Comparison of ENCODE assay signal across 9 cellular contexts in genomic region chr4:98522603-98523395, GRCh38.
DNase-seq lines count a peak whose midpoint lies in the region; ATAC-seq and TF ChIP-seq lines count a peak whose summit lies in the region.
"Had no signal": no experiment of that assay in that cellular context is flagged by ENCODE, and none has a peak within 500 bp of the region (broad histone marks: within the 10 kb centered on the region; RNA-seq: fewer than 3 reads in every experiment).

No MANE protein-coding gene starts in this region.

- peak; percentile 35 for DNase-seq in activated naive CD4-positive, alpha-beta T cell treated with anti-CD3 and anti-CD28 coated beads for 36 hours
- DNase-seq in activated naive CD4-positive, alpha-beta T cell treated with Interleukin-2 at 50 U/mL for 16 hours = no peak
- DNase-seq in activated naive CD8-positive, alpha-beta T cell treated with anti-CD3 and anti-CD28 coated beads for 36 hours = no peak
- DNase-seq in glomerular visceral epithelial cell (ENCODE audit: extremely low spot score) (peak; percentile 75), superior temporal gyrus (ENCODE audit: extremely low spot score) (peak; percentile 75), esophagus muscularis mucosa (ENCODE audit: extremely low spot score) (no peak), Right ventricle myocardium superior (no peak)
- no peak for DNase-seq in stimulated activated CD4-positive, alpha-beta T cell treated with anti-CD3 and anti-CD28 coated beads, Interleukin-1b, Interleukin-23, amount 100 ng/mL, for 48 hours

- no peaks in the 10 kb centered on the region for H3K9me3 ChIP-seq in esophagus muscularis mucosa
- H3K9me3 ChIP-seq: BLaER1 treated with 17β-estradiol and CSF1 and Interleukin-3, amounts not matched to agents 10 nM and 100 nM had no signal

- CTCF ChIA-PET in activated naive CD4-positive, alpha-beta T cell treated with anti-CD3 and anti-CD28 coated beads for 36 hours (lab: Charles Lee) = interaction anchor here (1.6 kb wide), 1 partner anchor 39 kb away, joined by 4 read pairs; no protein-coding TSS in a partner anchor

- no peaks in the 10 kb centered on the region for H3K36me3 ChIP-seq in esophagus muscularis mucosa
- H3K36me3 ChIP-seq: BLaER1 treated with 17β-estradiol and CSF1 and Interleukin-3, amounts not matched to agents 10 nM and 100 nM had no signal

- H3K36me3 Mint-ChIP-seq in activated naive CD4-positive, alpha-beta T cell treated with anti-CD3 and anti-CD28 coated beads for 36 hours (ENCODE audit: low read depth) = no peaks in the 10 kb centered on the region
- peaks cover 3% of the 10 kb centered on the region for H3K36me3 Mint-ChIP-seq in activated naive CD8-positive, alpha-beta T cell treated with anti-CD3 and anti-CD28 coated beads for 36 hours

- H3K4me1 ChIP-seq in esophagus muscularis mucosa = peaks cover 9 to 38% (median 28%) of the 10 kb centered on the region in 4 donors
- H3K4me1 ChIP-seq: BLaER1 treated with 17β-estradiol and CSF1 and Interleukin-3, amounts not matched to agents 10 nM and 100 nM had no signal

- no peak overlapping the region for H3K4me3 ChIP-seq in esophagus muscularis mucosa
- H3K4me3 ChIP-seq: BLaER1 treated with 17β-estradiol and CSF1 and Interleukin-3, amounts not matched to agents 10 nM and 100 nM had no signal

- H3K27ac Mint-ChIP-seq in activated naive CD4-positive, alpha-beta T cell treated with anti-CD3 and anti-CD28 coated beads for 36 hours = peak overlapping the region; percentile 14
- H3K27ac Mint-ChIP-seq in activated naive CD8-positive, alpha-beta T cell treated with anti-CD3 and anti-CD28 coated beads for 36 hours = peak overlapping the region; percentile 69

- TF ChIP-seq EP300 in esophagus muscularis mucosa (IDR thresholded peaks at IDR 0.05) = no peak

- H3K4me1 Mint-ChIP-seq in activated naive CD4-positive, alpha-beta T cell treated with anti-CD3 and anti-CD28 coated beads for 36 hours (ENCODE audit: low read depth) = peaks cover 49% of the 10 kb centered on the region
- peaks cover 33% of the 10 kb centered on the region for H3K4me1 Mint-ChIP-seq in activated naive CD8-positive, alpha-beta T cell treated with anti-CD3 and anti-CD28 coated beads for 36 hours

- no peaks in the 10 kb centered on the region for H3K9me3 Mint-ChIP-seq in activated naive CD4-positive, alpha-beta T cell treated with anti-CD3 and anti-CD28 coated beads for 36 hours
- peaks cover 2% of the 10 kb centered on the region for H3K9me3 Mint-ChIP-seq in activated naive CD8-positive, alpha-beta T cell treated with anti-CD3 and anti-CD28 coated beads for 36 hours

- WGBS in esophagus muscularis mucosa = 39% methylated on average over 3 of the region's 3 CpGs

- TF ChIP-seq CTCF in esophagus muscularis mucosa (IDR thresholded peaks at IDR 0.05) = no peak

- intact Hi-C loops in activated naive CD4-positive, alpha-beta T cell treated with anti-CD3 and anti-CD28 coated beads for 36 hours (cut with micrococcal nuclease) = loop anchor here (1.0 kb wide), 5 partner anchors 11 to 379 kb away; partner anchors contain the start of gene STPG2
- intact Hi-C loops in esophagus muscularis mucosa (cut with DNase I) = no loop called here
- intact Hi-C loops in Right ventricle myocardium superior (cut with DNase I) = no loop called here

- ATAC-seq in Right ventricle myocardium superior (ENCODE audit: poor library complexity) = no peak

- H3K27me3 ChIP-seq in esophagus muscularis mucosa = no peaks in the 10 kb centered on the region
- H3K27me3 ChIP-seq: BLaER1 treated with 17β-estradiol and CSF1 and Interleukin-3, amounts not matched to agents 10 nM and 100 nM had no signal

- H3K27me3 Mint-ChIP-seq in activated naive CD4-positive, alpha-beta T cell treated with anti-CD3 and anti-CD28 coated beads for 36 hours (ENCODE audit: low read depth) = no peaks in the 10 kb centered on the region
- H3K27me3 Mint-ChIP-seq in activated naive CD8-positive, alpha-beta T cell treated with anti-CD3 and anti-CD28 coated beads for 36 hours = no peaks in the 10 kb centered on the region

- no peak overlapping the region for H3K4me3 Mint-ChIP-seq in activated naive CD4-positive, alpha-beta T cell treated with anti-CD3 and anti-CD28 coated beads for 36 hours
- H3K4me3 Mint-ChIP-seq in activated naive CD8-positive, alpha-beta T cell treated with anti-CD3 and anti-CD28 coated beads for 36 hours = no peak overlapping the region

- no peak for TF ChIP-seq POLR2A in esophagus muscularis mucosa (IDR thresholded peaks at IDR 0.05; ENCODE audit: low read depth)

- peak overlapping the region in 1 of 4 donors; percentile 20 for H3K27ac ChIP-seq in esophagus muscularis mucosa (replicated peaks in 1 of 4)
- H3K27ac ChIP-seq: BLaER1 treated with 17β-estradiol and CSF1 and Interleukin-3, amounts not matched to agents 10 nM and 100 nM had no signal

Comparison
In these comparisons a context has a peak if more than half of its experiments do, and no peak if none do; other contexts are left out.
1. DNase-seq: peak in activated naive CD4-positive, alpha-beta T cell treated with anti-CD3 and anti-CD28 coated beads for 36 hours (single experiment), glomerular visceral epithelial cell (single experiment) and superior temporal gyrus (single experiment); none in activated naive CD4-positive, alpha-beta T cell treated with Interleukin-2 at 50 U/mL for 16 hours (single experiment), activated naive CD8-positive, alpha-beta T cell treated with anti-CD3 and anti-CD28 coated beads for 36 hours (single experiment), stimulated activated CD4-positive, alpha-beta T cell treated with anti-CD3 and anti-CD28 coated beads, Interleukin-1b, Interleukin-23, amount 100 ng/mL, for 48 hours (single experiment), esophagus muscularis mucosa (single experiment) and Right ventricle myocardium superior (single experiment).